In the genomic region with DNA sequence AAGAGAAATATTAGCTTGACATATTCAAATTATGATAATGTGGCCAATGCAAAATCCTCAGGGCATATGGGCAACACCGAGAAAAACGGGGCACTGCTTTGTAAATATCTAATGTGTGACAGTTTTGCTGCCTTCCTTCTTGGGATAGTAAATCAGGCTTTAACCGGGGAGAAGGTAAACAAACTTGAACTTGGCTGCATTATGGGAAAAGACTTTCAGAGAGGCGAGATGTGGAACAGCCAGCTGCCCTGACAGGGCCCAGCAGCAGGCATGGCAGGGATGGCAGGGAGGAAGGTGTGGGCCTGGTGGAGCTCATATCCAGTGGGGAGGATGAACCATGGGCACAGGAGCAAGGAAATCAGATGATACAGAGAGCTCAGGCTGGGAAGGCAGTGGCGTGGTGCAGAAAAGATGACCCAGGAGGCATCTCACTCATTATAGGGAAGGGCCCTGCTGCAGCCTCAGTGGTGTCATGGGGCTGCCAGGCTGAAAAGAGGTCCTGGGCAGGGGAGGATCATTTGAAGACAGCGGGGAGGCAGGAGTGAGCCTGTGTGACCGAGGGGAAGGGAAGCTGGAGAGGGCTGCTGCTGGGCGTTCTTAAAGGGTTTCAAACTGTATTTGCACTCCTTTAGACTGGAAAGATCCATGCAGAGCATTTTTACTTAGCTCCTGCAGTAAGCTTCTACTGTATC, we compare ENCODE assay signal across 20 cellular contexts. TPM values are rescaled to one million over a fixed set of nuclear protein-coding genes. Genes with fewer than 3 reads are reported as not detected.
DNase-seq lines count a peak whose midpoint lies in the region; ATAC-seq, FAIRE-seq and TF ChIP-seq lines count a peak whose summit lies in the region.
"Had no signal": no experiment of that assay in that cellular context is flagged by ENCODE, and none has a peak within 500 bp of the region (broad histone marks: within the 10 kb centered on the region; RNA-seq: fewer than 3 reads in every experiment).

No MANE protein-coding gene starts in this region.

- ATAC-seq in body of pancreas (no peak), HepG2 (no peak)
- ATAC-seq in naive thymus-derived CD8-positive, alpha-beta T cell, result no peak
- ATAC-seq: GM12878 had no signal

- H3K9me3 ChIP-seq in HEK293 (ENCODE audit: control insufficient read depth, insufficient read depth, low read depth, low read length) (no peaks in the 10 kb centered on the region), body of pancreas (no peaks in the 10 kb centered on the region), uterus (no peaks in the 10 kb centered on the region), HepG2 (ENCODE audit: low read length) (no peaks in the 10 kb centered on the region)
- H3K9me3 ChIP-seq: BLaER1 treated with 17β-estradiol and CSF1 and Interleukin-3, amounts not matched to agents 10 nM and 100 nM; HAP-1 had no signal

- peak in 1 of 4 donors; percentile 40 for DNase-seq in body of pancreas
- no peak for DNase-seq in uterus
- DNase-seq in activated CD4-positive, CD25-positive, alpha-beta regulatory T cell (lab: John Stamatoyannopoulos, UW), result no peak
- no peak for DNase-seq in naive thymus-derived CD8-positive, alpha-beta T cell
- DNase-seq in HepG2 (ENCODE audit: low spot score), result no peak
- DNase-seq: 8988T; AML-193; Calu3; CD4-positive, alpha-beta T cell; DMS 273 treated with DMSO at 0.1 percent for 48 hours; GOT3; HFFc6; KBM-7 had no signal

- WGBS in body of pancreas, 2 donors, result 50 to 57% methylated on average over 8 of the region's 8 CpGs
- 27% methylated on average over 8 of the region's 8 CpGs for WGBS in HepG2 (ENCODE audit: low lambda C conversion rate)

- TF ChIP-seq POLR2A in body of pancreas (IDR thresholded peaks at IDR 0.05), result no peak
- no peak for TF ChIP-seq POLR2A in uterus (IDR thresholded peaks at IDR 0.05)
- TF ChIP-seq POLR2A in HepG2 (IDR thresholded peaks at IDR 0.05; ENCODE audit: insufficient read depth in 1 of 2, low read depth in 2 of 2, low read length in 2 of 2), result no peak

- TF ChIP-seq CTCF in HEK293 (tag by site-specific recombination; IDR thresholded peaks at IDR 0.05), result no peak
- TF ChIP-seq CTCF in body of pancreas (IDR thresholded peaks at IDR 0.05), result no peak
- TF ChIP-seq CTCF in nephron (IDR thresholded peaks at IDR 0.05; ENCODE audit: unreplicated experiment in 3 of 3), result no peak
- TF ChIP-seq CTCF in uterus (IDR thresholded peaks at IDR 0.05), result no peak
- TF ChIP-seq CTCF in HepG2 (CRISPR knock-in tag; IDR thresholded peaks at IDR 0.05), result no peak

- no peak for TF ChIP-seq RAD21 in HepG2 (CRISPR knock-in tag; IDR thresholded peaks at IDR 0.05)

- H3K27me3 ChIP-seq in body of pancreas, result no peaks in the 10 kb centered on the region
- no peaks in the 10 kb centered on the region for H3K27me3 ChIP-seq in uterus
- peaks cover 1 to 21% of the 10 kb centered on the region in 2 experiments; a peak in 3 of 5 replicates for H3K27me3 ChIP-seq in HepG2 (ENCODE audit: control insufficient read depth in 1 of 2, insufficient read depth in 2 of 2, low read length in 2 of 2)
- H3K27me3 ChIP-seq: BLaER1 treated with 17β-estradiol and CSF1 and Interleukin-3, amounts not matched to agents 10 nM and 100 nM had no signal

- FAIRE-seq in HepG2 (lab: Jason Lieb, UNC), result no peak
- FAIRE-seq: GM12878, GM18507 had no signal

- CTCF ChIA-PET in HEK293 (lab: Yijun Ruan, JAX) (interaction anchor here (0.7 kb wide), 1 partner anchor 160 kb away, joined by 3 read pairs; no protein-coding TSS in a partner anchor), HepG2 (lab: Yijun Ruan, JAX; ENCODE audit: low intra/inter-chr PET ratio, low total read pairs) (no interaction called here)

- peak overlapping the region in 2 of 3 experiments; percentile 11 to 49 for H3K27ac Mint-ChIP-seq in nephron
- H3K27ac Mint-ChIP-seq in naive thymus-derived CD8-positive, alpha-beta T cell, result no peak overlapping the region
- H3K27ac Mint-ChIP-seq: CD4-positive, alpha-beta T cell; HFFc6 had no signal

- POLR2A ChIA-PET in HEK293 (lab: Yijun Ruan, JAX), result no interaction called here
- POLR2A ChIA-PET in naive thymus-derived CD8-positive, alpha-beta T cell (lab: Charles Lee), result no interaction called here
- POLR2A ChIA-PET in HepG2 (lab: Yijun Ruan, JAX), result interaction anchor here (0.6 kb wide), 1 partner anchor 437 kb away, joined by 4 read pairs; no protein-coding TSS in a partner anchor

- H3K9me3 Mint-ChIP-seq in nephron, result no peaks in the 10 kb centered on the region
- no peaks in the 10 kb centered on the region for H3K9me3 Mint-ChIP-seq in naive thymus-derived CD8-positive, alpha-beta T cell
- H3K9me3 Mint-ChIP-seq: CD4-positive, alpha-beta T cell; HFFc6 had no signal

- H4K20me1 ChIP-seq in HepG2 (ENCODE audit: insufficient read depth, low read length), result no peaks in the 10 kb centered on the region
- H4K20me1 ChIP-seq: BLaER1 treated with 17β-estradiol and CSF1 and Interleukin-3, amounts not matched to agents 10 nM and 100 nM had no signal

- no peaks in the 10 kb centered on the region for H3K36me3 Mint-ChIP-seq in nephron (ENCODE audit: low read depth)
- no peaks in the 10 kb centered on the region for H3K36me3 Mint-ChIP-seq in naive thymus-derived CD8-positive, alpha-beta T cell

- H3K27ac ChIP-seq in HEK293 (ENCODE audit: extremely low read depth, low read depth, low read length) (no peak overlapping the region), body of pancreas (peak overlapping the region; percentile 15 to 54 (median 38)), uterus (peak overlapping the region; percentile 26 to 47), HepG2 (ENCODE audit: extremely low read length, insufficient read depth, low read length) (no peak overlapping the region)
- H3K27ac ChIP-seq: BLaER1 treated with 17β-estradiol and CSF1 and Interleukin-3, amounts not matched to agents 10 nM and 100 nM; HL-60 had no signal

- no peak overlapping the region for H3K4me2 ChIP-seq in HepG2 (ENCODE audit: low read depth, low read length)

- no peak overlapping the region for H3K9ac ChIP-seq in HepG2 (ENCODE audit: insufficient read depth, low read depth, low read length)
- H3K9ac ChIP-seq: BLaER1 treated with 17β-estradiol and CSF1 and Interleukin-3, amounts not matched to agents 10 nM and 100 nM had no signal

- peaks cover 11% of the 10 kb centered on the region for H3K4me1 Mint-ChIP-seq in nephron
- no peaks in the 10 kb centered on the region for H3K4me1 Mint-ChIP-seq in naive thymus-derived CD8-positive, alpha-beta T cell

- H3K79me2 ChIP-seq in HepG2 (ENCODE audit: insufficient read depth, low read length), result no peaks in the 10 kb centered on the region

- H3K4me3 ChIP-seq in HEK293 (ENCODE audit: low read depth, low read length), result no peak overlapping the region
- H3K4me3 ChIP-seq in body of pancreas, result no peak overlapping the region
- no peak overlapping the region for H3K4me3 ChIP-seq in uterus
- H3K4me3 ChIP-seq in HepG2 (replicated peaks in 1 of 3; ENCODE audit: insufficient read depth in 1 of 3, low read depth in 2 of 3, low read length in 3 of 3), result no peak overlapping the region
- H3K4me3 ChIP-seq: BLaER1 treated with 17β-estradiol and CSF1 and Interleukin-3, amounts not matched to agents 10 nM and 100 nM; GM12878; HAP-1 had no signal

- no peak overlapping the region for H3K4me3 Mint-ChIP-seq in nephron
- no peak overlapping the region for H3K4me3 Mint-ChIP-seq in naive thymus-derived CD8-positive, alpha-beta T cell
- H3K4me3 Mint-ChIP-seq: CD4-positive, alpha-beta T cell; HFFc6 had no signal

- no peak for TF ChIP-seq EP300 in HepG2 (IDR thresholded peaks at IDR 0.05; ENCODE audit: low read depth in 2 of 2, low read length in 2 of 2)
- TF ChIP-seq EP300 in HepG2 (CRISPR knock-in tag; IDR thresholded peaks at IDR 0.05; ENCODE audit: borderline replicate concordance), result no peak

- H3K4me1 ChIP-seq in HEK293 (ENCODE audit: control insufficient read depth, insufficient read depth, low read length) (no peaks in the 10 kb centered on the region), body of pancreas (peaks cover 48% of the 10 kb centered on the region), uterus (no peaks in the 10 kb centered on the region), HepG2 (ENCODE audit: insufficient read depth, low read length) (peaks cover 9% of the 10 kb centered on the region; the same call in 1 of the 2 replicates)
- H3K4me1 ChIP-seq: HAP-1 had no signal

- H3K36me3 ChIP-seq in HEK293 (ENCODE audit: control insufficient read depth in 2 of 2, insufficient read depth in 1 of 2, low read length in 2 of 2) (no peaks in the 10 kb centered on the region), body of pancreas (replicated peaks in 1 of 2; ENCODE audit: insufficient read depth in 1 of 2, low read depth in 2 of 2) (no peaks in the 10 kb centered on the region), uterus (no peaks in the 10 kb centered on the region), HepG2 (replicated peaks in 1 of 2; ENCODE audit: control insufficient read depth in 1 of 2, insufficient read depth in 2 of 2, low read length in 2 of 2) (no peaks in the 10 kb centered on the region)
- H3K36me3 ChIP-seq: BLaER1 treated with 17β-estradiol and CSF1 and Interleukin-3, amounts not matched to agents 10 nM and 100 nM; HAP-1 had no signal

- H2AFZ ChIP-seq in HepG2 (ENCODE audit: low read length), result no peak overlapping the region

- BruUV-seq in HepG2 (replicated peaks; lab: Mats Ljungman, UMichigan), result no TSS peak

- in situ Hi-C loops in HepG2 (cut with HindIII; ENCODE audit: extremely low pct_ligation_motif_present, low pct_unique_long_range_greater_than_20kb), result no loop called here

- H3K27me3 Mint-ChIP-seq in nephron (ENCODE audit: low read depth), result peaks cover 43% of the 10 kb centered on the region
- H3K27me3 Mint-ChIP-seq in naive thymus-derived CD8-positive, alpha-beta T cell, result peaks cover 0 to 19% (median 2%) of the 10 kb centered on the region in 5 donors
- H3K27me3 Mint-ChIP-seq: CD4-positive, alpha-beta T cell had no signal

- intact Hi-C loops in body of pancreas (cut with DNase I) (no loop called here), uterus (cut with DNase I; ENCODE audit: low total_unique reads) (no loop called here), HepG2 (cut with micrococcal nuclease; ENCODE audit: unreplicated experiment) (no loop called here)

RNA-seq across cellular contexts. Expression of gene CXCL12, which starts 26.7 kb away (rescaled TPM):
- total RNA-seq in body of pancreas (100 to 1,000 TPM in 1 of 2 donors, 10 to 100 TPM in 1; 93.7 to 158 TPM), uterus (100 to 1,000 TPM in 2 of 4 donors, 10 to 100 TPM in 2; 44.8 to 146 (median 97.5) TPM), HepG2 (2016; rRNA removed; fragmentation: Illumina TruSeq; extraction: Trizol) (not detected in 2 replicates)
- not detected for total RNA-seq in naive thymus-derived CD8-positive, alpha-beta T cell
- not detected for polyA plus RNA-seq in naive thymus-derived CD8-positive, alpha-beta T cell
- not detected in 2 replicates for total RNA-seq in HepG2 (2016; cell fraction: cytosol; rRNA removed; fragmentation: Illumina TruSeq; extraction: Trizol; ENCODE audit: low read depth)
- not detected in 2 replicates for total RNA-seq in HepG2 (2016; cell fraction: insoluble cytoplasmic fraction; rRNA removed; fragmentation: Illumina TruSeq; extraction: Trizol)
- total RNA-seq in HepG2 (2016; cell fraction: membrane; rRNA removed; fragmentation: Illumina TruSeq; extraction: Trizol), result not detected in 2 replicates
- total RNA-seq in HepG2 (2016; cell fraction: nucleus; rRNA removed; fragmentation: Illumina TruSeq; extraction: Trizol), result not detected in 2 replicates
- not detected in 2 replicates for polyA plus RNA-seq in HepG2 (2011; rRNA removed)
- polyA plus RNA-seq in HepG2 (2011; cell fraction: cytosol; rRNA removed), result 0.05 TPM in 1 of 2 replicates, not detected in the other
- 0.40 TPM in 1 of 2 replicates, not detected in the other for polyA plus RNA-seq in HepG2 (2011; cell fraction: nucleus; rRNA removed)
- not detected in 2 replicates for polyA plus RNA-seq in HepG2 (2012)
- polyA plus RNA-seq in HepG2 (2016; cell fraction: cytosol; fragmentation: Illumina TruSeq; extraction: Trizol; ENCODE audit: low read depth), result not detected in 2 replicates
- not detected in 2 replicates for polyA plus RNA-seq in HepG2 (2016; cell fraction: insoluble cytoplasmic fraction; fragmentation: Illumina TruSeq; extraction: Trizol; ENCODE audit: low read depth)
- not detected in 2 replicates for polyA plus RNA-seq in HepG2 (2016; cell fraction: membrane; fragmentation: Illumina TruSeq; extraction: Trizol; ENCODE audit: low read depth)
- not detected in 2 replicates for polyA plus RNA-seq in HepG2 (2016; cell fraction: nucleus; fragmentation: Illumina TruSeq; extraction: Trizol; ENCODE audit: insufficient read depth, low read depth)
- not detected in 2 replicates for polyA minus RNA-seq in HepG2 (2011; rRNA and poly(A)+ RNA removed; ENCODE audit: low replicate concordance)
- polyA minus RNA-seq in HepG2 (2011; cell fraction: cytosol; rRNA and poly(A)+ RNA removed), result not detected in 2 replicates
- polyA minus RNA-seq in HepG2 (2011; cell fraction: nucleus; rRNA and poly(A)+ RNA removed), result not detected in 2 replicates
- total RNA-seq: Calu3; CD4-positive, alpha-beta T cell had no signal

Comparison
In these comparisons a context has a peak if more than half of its experiments do, and no peak if none do; other contexts are left out.
1. H3K27ac ChIP-seq: peak in body of pancreas (4 of 4) and uterus (2 of 2); none in HEK293 (single experiment) and HepG2 (single experiment).
2. H3K27ac Mint-ChIP-seq: peak in nephron (2 of 3); none in naive thymus-derived CD8-positive, alpha-beta T cell (0 of 10).
3. RNA of gene CXCL12, which starts 26.7 kb away (total RNA-seq): 93.7 to 158 TPM in body of pancreas and 44.8 to 146 TPM in uterus; not detected in naive thymus-derived CD8-positive, alpha-beta T cell and not detected in HepG2; every median in the first group is over 10 times any median in the second.
4. Of the 63 proteins assayed by ChIP-seq in both HepG2 and HEK293: peak only in HepG2: none; only in HEK293: ZNF335; in both: none; in neither: 62.